In the genomic region with DNA sequence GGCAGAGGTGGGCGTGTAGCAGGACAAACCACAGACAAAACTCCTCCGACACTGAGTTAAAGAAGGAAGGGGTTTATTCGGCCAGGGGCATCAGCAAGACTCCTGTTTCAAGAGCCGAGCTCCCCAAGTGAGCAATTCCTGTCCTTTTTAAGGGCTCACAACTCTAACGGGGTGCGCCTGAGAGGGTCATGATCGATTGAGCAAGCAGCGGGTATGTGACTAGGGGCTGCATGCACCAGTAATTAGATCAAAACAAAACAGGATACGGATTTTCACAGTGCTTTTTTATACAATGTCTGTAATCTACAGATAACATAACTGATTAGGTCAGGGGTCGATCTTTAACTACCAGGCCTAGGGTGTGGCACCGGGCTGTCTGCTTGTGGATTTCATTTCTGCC, we compare ENCODE assay signal across 19 cellular contexts. TPM values are rescaled to one million over a fixed set of nuclear protein-coding genes. Genes with fewer than 3 reads are reported as not detected.
"Had no signal": no experiment of that assay in that cellular context is flagged by ENCODE, and none has a peak within 500 bp of the region (broad histone marks: within the 10 kb centered on the region; RNA-seq: fewer than 3 reads in every experiment).

No MANE protein-coding gene starts in this region.

RNA-seq across cellular contexts. Expression of gene MS4A2, which starts 12.9 kb away (rescaled TPM):
- total RNA-seq: dermis blood vessel endothelial cell, dorsolateral prefrontal cortex, glomerular endothelial cell, kidney epithelial cell, lung microvascular endothelial cell, mesothelial cell of epicardium, myocyte had no signal
- polyA plus RNA-seq: keratinocyte; naive thymus-derived CD4-positive, alpha-beta T cell had no signal

RNA-seq across cellular contexts. Expression of gene MS4A3, which starts 44.9 kb away (rescaled TPM):
- total RNA-seq: dermis blood vessel endothelial cell, esophagus mucosa, esophagus squamous epithelium, gastrocnemius medialis, glomerular endothelial cell, kidney epithelial cell, left cardiac atrium, left ventricle myocardium superior, lower leg skin, lower lobe of right lung, lung microvascular endothelial cell, mesenteric fat pad, mesothelial cell of epicardium, mucosa of descending colon, myocyte had no signal
- polyA plus RNA-seq: heart right ventricle; keratinocyte; naive thymus-derived CD4-positive, alpha-beta T cell had no signal
